In the genomic region with DNA sequence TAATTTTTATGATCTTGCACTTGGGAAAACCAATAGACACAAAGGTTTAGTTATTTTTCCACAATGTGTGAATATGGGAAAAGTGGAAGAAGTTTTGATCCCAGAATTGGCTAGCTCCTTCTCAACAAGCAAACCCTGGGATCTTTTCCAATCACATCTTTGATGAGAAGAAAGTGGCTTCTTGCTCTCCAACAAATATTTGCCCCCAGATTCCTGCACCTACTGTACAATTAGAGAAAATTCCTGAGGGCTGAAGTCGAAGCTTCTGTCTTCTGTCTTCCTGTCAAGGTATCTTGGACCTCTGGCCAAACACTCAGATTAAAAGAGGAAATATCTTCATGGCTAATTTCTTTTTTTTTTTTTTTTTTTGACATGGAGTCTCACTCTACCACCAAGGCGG, we compare ENCODE assay signal across 1 cellular context.
TF ChIP-seq lines count a peak whose summit lies in the region.

No MANE protein-coding gene starts in this region.

TF ChIP-seq in HCT116, 20 proteins besides CTCF, POLR2A, EP300 and RAD21 (continued from another document):
- TF ChIP-seq, protein P1, sequence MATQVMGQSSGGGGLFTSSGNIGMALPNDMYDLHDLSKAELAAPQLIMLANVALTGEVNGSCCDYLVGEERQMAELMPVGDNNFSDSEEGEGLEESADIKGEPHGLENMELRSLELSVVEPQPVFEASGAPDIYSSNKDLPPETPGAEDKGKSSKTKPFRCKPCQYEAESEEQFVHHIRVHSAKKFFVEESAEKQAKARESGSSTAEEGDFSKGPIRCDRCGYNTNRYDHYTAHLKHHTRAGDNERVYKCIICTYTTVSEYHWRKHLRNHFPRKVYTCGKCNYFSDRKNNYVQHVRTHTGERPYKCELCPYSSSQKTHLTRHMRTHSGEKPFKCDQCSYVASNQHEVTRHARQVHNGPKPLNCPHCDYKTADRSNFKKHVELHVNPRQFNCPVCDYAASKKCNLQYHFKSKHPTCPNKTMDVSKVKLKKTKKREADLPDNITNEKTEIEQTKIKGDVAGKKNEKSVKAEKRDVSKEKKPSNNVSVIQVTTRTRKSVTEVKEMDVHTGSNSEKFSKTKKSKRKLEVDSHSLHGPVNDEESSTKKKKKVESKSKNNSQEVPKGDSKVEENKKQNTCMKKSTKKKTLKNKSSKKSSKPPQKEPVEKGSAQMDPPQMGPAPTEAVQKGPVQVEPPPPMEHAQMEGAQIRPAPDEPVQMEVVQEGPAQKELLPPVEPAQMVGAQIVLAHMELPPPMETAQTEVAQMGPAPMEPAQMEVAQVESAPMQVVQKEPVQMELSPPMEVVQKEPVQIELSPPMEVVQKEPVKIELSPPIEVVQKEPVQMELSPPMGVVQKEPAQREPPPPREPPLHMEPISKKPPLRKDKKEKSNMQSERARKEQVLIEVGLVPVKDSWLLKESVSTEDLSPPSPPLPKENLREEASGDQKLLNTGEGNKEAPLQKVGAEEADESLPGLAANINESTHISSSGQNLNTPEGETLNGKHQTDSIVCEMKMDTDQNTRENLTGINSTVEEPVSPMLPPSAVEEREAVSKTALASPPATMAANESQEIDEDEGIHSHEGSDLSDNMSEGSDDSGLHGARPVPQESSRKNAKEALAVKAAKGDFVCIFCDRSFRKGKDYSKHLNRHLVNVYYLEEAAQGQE (IDR thresholded peaks at IDR 0.05; ENCODE audit: low read depth): no peak
- TF ChIP-seq CEBPB (IDR thresholded peaks at IDR 0.05; ENCODE audit: low read depth): no peak
- TF ChIP-seq SRF (IDR thresholded peaks at IDR 0.05; ENCODE audit: low read depth): no peak
- TF ChIP-seq EGR1 (IDR thresholded peaks at IDR 0.05; ENCODE audit: low read depth): no peak
- TF ChIP-seq ZNF274 (IDR thresholded peaks at IDR 0.05; ENCODE audit: low read depth, low read length): no peak
- TF ChIP-seq SP1 (IDR thresholded peaks at IDR 0.05; ENCODE audit: low read depth): no peak
- no peak for TF ChIP-seq ELF1 (IDR thresholded peaks at IDR 0.05; ENCODE audit: borderline replicate concordance, low read depth)
- no peak for TF ChIP-seq EZH2 (IDR thresholded peaks at IDR 0.05)
- TF ChIP-seq FOSL1 (IDR thresholded peaks at IDR 0.05; ENCODE audit: low read depth): no peak
